Comparison of ENCODE assay signal across 15 cellular contexts in the genomic region with DNA sequence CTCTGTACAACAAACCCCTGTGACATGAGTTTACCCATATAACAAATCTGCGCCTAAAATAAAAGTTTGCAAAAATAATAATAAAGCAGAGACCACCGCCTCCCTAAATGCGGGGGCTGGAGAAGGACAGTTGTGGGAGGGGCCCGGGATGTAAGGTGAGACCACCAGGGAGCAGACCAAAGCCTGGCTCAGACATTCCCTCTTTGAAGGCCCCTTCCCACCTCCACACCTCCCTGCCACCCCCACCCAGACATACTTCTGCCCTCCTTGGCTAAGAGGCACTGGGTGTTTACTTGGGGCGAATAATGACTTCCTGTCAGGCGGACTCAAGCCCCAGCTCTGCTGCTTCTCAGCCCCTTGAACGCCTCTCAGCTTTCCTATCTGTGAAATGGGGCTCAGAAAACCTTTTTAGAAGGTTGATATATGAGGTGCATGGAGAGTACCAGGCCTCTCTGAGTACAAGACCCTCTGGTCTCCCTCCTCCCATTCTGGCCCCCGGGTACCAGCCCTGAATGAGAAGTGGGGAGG. TPM values are rescaled to one million over a fixed set of nuclear protein-coding genes. Genes with fewer than 3 reads are reported as not detected.
DNase-seq lines count a peak whose midpoint lies in the region; ATAC-seq, FAIRE-seq and TF ChIP-seq lines count a peak whose summit lies in the region.
"Had no signal": no experiment of that assay in that cellular context is flagged by ENCODE, and none has a peak within 500 bp of the region (broad histone marks: within the 10 kb centered on the region; RNA-seq: fewer than 3 reads in every experiment).

No MANE protein-coding gene starts in this region.

- no peak overlapping the region for H3K27ac Mint-ChIP-seq in GM23338
- no peak overlapping the region for H3K27ac Mint-ChIP-seq in stimulated activated effector memory CD8-positive, alpha-beta T cell treated with anti-CD3 and anti-CD28 coated beads, Interleukin-12 subunit alpha, Interleukin-12 subunit beta, amount 100 ng/mL, for 72 hours
- H3K27ac Mint-ChIP-seq in activated naive CD4-positive, alpha-beta T cell treated with anti-CD3 and anti-CD28 coated beads, Interleukin-2, amount 50 U/mL, for 72 hours, result no peak overlapping the region
- H3K27ac Mint-ChIP-seq: activated naive CD4-positive, alpha-beta T cell treated with anti-CD3 and anti-CD28 coated beads, Interleukin-2, amount 10 ng/mL, durations not matched to agents 7 days and 5 days had no signal

- no peak overlapping the region for H3K4me3 Mint-ChIP-seq in GM23338
- no peak overlapping the region for H3K4me3 Mint-ChIP-seq in stimulated activated effector memory CD8-positive, alpha-beta T cell treated with anti-CD3 and anti-CD28 coated beads, Interleukin-12 subunit alpha, Interleukin-12 subunit beta, amount 100 ng/mL, for 72 hours
- H3K4me3 Mint-ChIP-seq: activated naive CD4-positive, alpha-beta T cell treated with anti-CD3 and anti-CD28 coated beads, Interleukin-2, amount 10 ng/mL, durations not matched to agents 7 days and 5 days; neural crest cell had no signal

- 36 to 42% (median 39%) methylated on average over 5 to 8 of the region's 8 CpGs for WGBS in adrenal gland, 4 donors

- H2AFZ ChIP-seq in GM23338, result peak overlapping the region; percentile 90

- ATAC-seq in GM23338 (peak; percentile 16; the same call in 2 of the 3 replicates), HG03521 (IDR thresholded peaks at IDR 0.05; ENCODE audit: unreplicated experiment) (no peak)
- ATAC-seq in stimulated activated effector memory CD8-positive, alpha-beta T cell treated with anti-CD3 and anti-CD28 coated beads, Interleukin-12 subunit alpha, Interleukin-12 subunit beta, amount 100 ng/mL, for 72 hours, result no peak
- ATAC-seq in activated naive CD4-positive, alpha-beta T cell treated with anti-CD3 and anti-CD28 coated beads, Interleukin-2, amount 50 U/mL, for 72 hours, result no peak

- no peak for FAIRE-seq in kidney (lab: Jason Lieb, UNC)

- H3K9ac ChIP-seq in kidney (ENCODE audit: low read length in 2 of 2) (peak overlapping the region in 1 of 2 donors; percentile 31), skeletal muscle satellite cell (ENCODE audit: low read depth, low read length) (no peak overlapping the region)

- H3K27me3 ChIP-seq in GM23338 (ENCODE audit: insufficient read depth) (no peaks in the 10 kb centered on the region), adrenal gland (no peaks in the 10 kb centered on the region), skeletal muscle satellite cell (ENCODE audit: control insufficient read depth, insufficient read depth, low read length) (peaks cover 13% of the 10 kb centered on the region)
- H3K27me3 ChIP-seq: SJCRH30 had no signal

- peak overlapping the region; percentile 72 for H3K4me2 ChIP-seq in GM23338
- peak overlapping the region; percentile 75 for H3K4me2 ChIP-seq in skeletal muscle satellite cell (ENCODE audit: low read length)

- no peaks in the 10 kb centered on the region for H3K9me3 Mint-ChIP-seq in GM23338
- no peaks in the 10 kb centered on the region for H3K9me3 Mint-ChIP-seq in stimulated activated effector memory CD8-positive, alpha-beta T cell treated with anti-CD3 and anti-CD28 coated beads, Interleukin-12 subunit alpha, Interleukin-12 subunit beta, amount 100 ng/mL, for 72 hours
- H3K9me3 Mint-ChIP-seq in activated naive CD4-positive, alpha-beta T cell treated with anti-CD3 and anti-CD28 coated beads, Interleukin-2, amount 50 U/mL, for 72 hours, result no peaks in the 10 kb centered on the region
- H3K9me3 Mint-ChIP-seq: activated naive CD4-positive, alpha-beta T cell treated with anti-CD3 and anti-CD28 coated beads, Interleukin-2, amount 10 ng/mL, durations not matched to agents 7 days and 5 days; neural crest cell had no signal

- DNase-seq in GM23338 (ENCODE audit: low spot score) (no peak), adrenal gland (peak in 1 of 7 donors; percentile 36), kidney (no peak), NCI-H82 (lab: John Stamatoyannopoulos, UW) (no peak)
- no peak for DNase-seq in stimulated activated effector memory CD8-positive, alpha-beta T cell treated with anti-CD3 and anti-CD28 coated beads, Interleukin-12 subunit alpha, Interleukin-12 subunit beta, amount 100 ng/mL, for 72 hours (ENCODE audit: low spot score in 2 of 2)
- DNase-seq in activated naive CD4-positive, alpha-beta T cell treated with anti-CD3 and anti-CD28 coated beads, Interleukin-2, amount 50 U/mL, for 72 hours (ENCODE audit: low spot score in 2 of 2), result no peak
- DNase-seq: activated CD4-positive, alpha-beta T cell treated with anti-CD3 and anti-CD28 coated beads for 4 hours; Caco-2; effector CD4-positive, alpha-beta T cell; NCI-H446 treated with DMSO at 0.1 percent for 48 hours had no signal

- H3K9me2 ChIP-seq in GM23338 (ENCODE audit: insufficient read depth), result no peaks in the 10 kb centered on the region

- peaks cover 30% of the 10 kb centered on the region for H3K4me1 Mint-ChIP-seq in GM23338
- H3K4me1 Mint-ChIP-seq in stimulated activated effector memory CD8-positive, alpha-beta T cell treated with anti-CD3 and anti-CD28 coated beads, Interleukin-12 subunit alpha, Interleukin-12 subunit beta, amount 100 ng/mL, for 72 hours, result peaks cover 30% of the 10 kb centered on the region

- H3K4me1 ChIP-seq in GM23338 (ENCODE audit: insufficient read depth) (peaks cover 23% of the 10 kb centered on the region), adrenal gland (replicated peaks in 1 of 2) (peaks cover 33 to 34% of the 10 kb centered on the region in 2 donors), kidney (ENCODE audit: control insufficient read depth in 1 of 2, insufficient read depth in 1 of 2, low read depth in 1 of 2, low read length in 2 of 2) (peaks cover 4 to 10% of the 10 kb centered on the region in 2 donors), skeletal muscle satellite cell (ENCODE audit: control insufficient read depth, insufficient read depth, low read length) (peaks cover 31% of the 10 kb centered on the region)
- H3K4me1 ChIP-seq: Caco-2 had no signal

- H3K9me3 ChIP-seq in adrenal gland (replicated peaks in 1 of 3) (no peaks in the 10 kb centered on the region), kidney (ENCODE audit: control insufficient read depth in 1 of 2, low read length in 2 of 2) (no peaks in the 10 kb centered on the region), skeletal muscle satellite cell (replicated peaks; ENCODE audit: low read length) (no peaks in the 10 kb centered on the region)
- H3K9me3 ChIP-seq: Caco-2, SJCRH30 had no signal

- H4K20me1 ChIP-seq in GM23338 (replicated peaks; ENCODE audit: insufficient read depth), result no peaks in the 10 kb centered on the region

- peaks cover 9% of the 10 kb centered on the region for H3K27me3 Mint-ChIP-seq in GM23338 (ENCODE audit: insufficient read depth, low read depth, poor library complexity)

- H3F3A ChIP-seq in GM23338 (replicated peaks; ENCODE audit: low read depth), result no peaks in the 10 kb centered on the region

- intact Hi-C loops in adrenal gland (cut with DNase I), result loop anchor here in 1 of 2 donors (10.0 kb wide), 1 partner anchor 126 kb away; no protein-coding TSS in a partner anchor
- intact Hi-C loops in kidney (cut with DNase I), result loop anchor here (10.0 kb wide), 1 partner anchor 436 kb away; no protein-coding TSS in a partner anchor

- TF ChIP-seq POLR2A in adrenal gland (IDR thresholded peaks at IDR 0.05), result no peak

- H3K4me3 ChIP-seq in GM23338, result peak overlapping the region; percentile 42; the same call in 1 of the 2 replicates
- no peak overlapping the region for H3K4me3 ChIP-seq in adrenal gland
- peak overlapping the region in 1 of 2 donors; percentile 2 for H3K4me3 ChIP-seq in kidney (ENCODE audit: low read length in 2 of 2)
- H3K4me3 ChIP-seq in skeletal muscle satellite cell (ENCODE audit: low read length), result no peak overlapping the region
- H3K4me3 ChIP-seq: SJCRH30 had no signal

- H3K27ac ChIP-seq in GM23338 (ENCODE audit: low read depth) (no peak overlapping the region), adrenal gland (peak overlapping the region; percentile 70 to 93 (median 91)), kidney (ENCODE audit: low read depth in 2 of 2, low read length in 2 of 2) (peak overlapping the region; percentile 61 to 74)

- no peaks in the 10 kb centered on the region for H3K79me2 ChIP-seq in GM23338 (replicated peaks; ENCODE audit: insufficient read depth)

- H3K36me3 Mint-ChIP-seq in GM23338 (ENCODE audit: low read depth), result no peaks in the 10 kb centered on the region
- H3K36me3 Mint-ChIP-seq in stimulated activated effector memory CD8-positive, alpha-beta T cell treated with anti-CD3 and anti-CD28 coated beads, Interleukin-12 subunit alpha, Interleukin-12 subunit beta, amount 100 ng/mL, for 72 hours, result no peaks in the 10 kb centered on the region
- no peaks in the 10 kb centered on the region for H3K36me3 Mint-ChIP-seq in activated naive CD4-positive, alpha-beta T cell treated with anti-CD3 and anti-CD28 coated beads, Interleukin-2, amount 50 U/mL, for 72 hours
- H3K36me3 Mint-ChIP-seq: activated naive CD4-positive, alpha-beta T cell treated with anti-CD3 and anti-CD28 coated beads, Interleukin-2, amount 10 ng/mL, durations not matched to agents 7 days and 5 days had no signal

- H3K36me3 ChIP-seq in GM23338 (ENCODE audit: insufficient read depth), result no peaks in the 10 kb centered on the region
- H3K36me3 ChIP-seq in adrenal gland (replicated peaks in 1 of 2), result no peaks in the 10 kb centered on the region
- H3K36me3 ChIP-seq in kidney (ENCODE audit: control insufficient read depth in 1 of 2, insufficient read depth in 2 of 2, low read length in 2 of 2), result no peaks in the 10 kb centered on the region
- H3K36me3 ChIP-seq in skeletal muscle satellite cell (ENCODE audit: insufficient read depth, low read length), result no peaks in the 10 kb centered on the region
- H3K36me3 ChIP-seq: SJCRH30 had no signal

- no peak for TF ChIP-seq CTCF in GM23338 (conservative IDR thresholded peaks at IDR 0.05; ENCODE audit: low read depth in 2 of 2)
- TF ChIP-seq CTCF in adrenal gland (IDR thresholded peaks at IDR 0.05), result no peak
- no peak for TF ChIP-seq CTCF in kidney (IDR thresholded peaks at IDR 0.05; ENCODE audit: borderline replicate concordance, extremely low read depth, insufficient read depth)

TF ChIP-seq in GM23338, 12 proteins besides CTCF, POLR2A, EP300 and RAD21 (continues in another document):
- no peak for TF ChIP-seq JUNB (IDR thresholded peaks at IDR 0.05; ENCODE audit: unreplicated experiment)

RNA-seq across cellular contexts. Expression of a gene that starts 58.8 kb away (rescaled TPM):
- not detected in 2 replicates for total RNA-seq in GM23338 (2014; rRNA removed; shearing (Covaris generic))
- polyA plus RNA-seq in GM23338 (2016; fragmentation: Nextera tagmentation; extraction: Ambion mirVana) (0.16 and 0.17 TPM in 2 replicates), adrenal gland (1 to 10 TPM; 5.3 to 6.2 (median 6.1) TPM), kidney (ENCODE audit: insufficient read depth, low read depth, low replicate concordance) (6.8 TPM)
- total RNA-seq in adrenal gland (10 to 100 TPM in 4 of 8 donors, 1 to 10 TPM in 4; 1.5 to 34.1 (median 10.9) TPM), kidney (11.0 TPM)
- not detected in 2 replicates for total RNA-seq in skeletal muscle satellite cell (2012; rRNA removed)
- not detected for total RNA-seq in activated naive CD4-positive, alpha-beta T cell treated with anti-CD3 and anti-CD28 coated beads, Interleukin-2, amount 50 U/mL, for 72 hours
- total RNA-seq: Caco-2, neural crest cell, SJCRH30 had no signal
